9 cellular contexts compared by ENCODE assay signal in genomic region chr2:5981241-5982055, GRCh38.
DNase-seq lines count a peak whose midpoint lies in the region; ATAC-seq and TF ChIP-seq lines count a peak whose summit lies in the region.
"Had no signal": no experiment of that assay in that cellular context is flagged by ENCODE, and none has a peak within 500 bp of the region (broad histone marks: within the 10 kb centered on the region; RNA-seq: fewer than 3 reads in every experiment).

No MANE protein-coding gene starts in this region.

- WGBS in body of pancreas, 2 donors: 5 to 9% methylated on average over 30 to 31 of the region's 31 CpGs
- 30 to 37% methylated on average over 7 to 20 of the region's 31 CpGs for WGBS in mesodermal cell (ENCODE audit: insufficient coverage in 2 of 2), 2 experiments

- no peaks in the 10 kb centered on the region for H3K36me3 ChIP-seq in body of pancreas (replicated peaks in 1 of 2; ENCODE audit: insufficient read depth in 1 of 2, low read depth in 2 of 2)
- no peaks in the 10 kb centered on the region for H3K36me3 ChIP-seq in mesodermal cell (ENCODE audit: control insufficient read depth, insufficient read depth, low read length)

- no peaks in the 10 kb centered on the region for H3K27me3 ChIP-seq in body of pancreas

- TF ChIP-seq CTCF in AG10803 (conservative IDR thresholded peaks at IDR 0.05; ENCODE audit: low read length) (no peak), body of pancreas (IDR thresholded peaks at IDR 0.05) (no peak)

- ATAC-seq in body of pancreas (peak; percentile 15), GM19035 (IDR thresholded peaks at IDR 0.05; ENCODE audit: unreplicated experiment) (no peak)
- ATAC-seq: activated CD8-positive, alpha-beta memory T cell treated with anti-CD3 and anti-CD28 coated beads, Interleukin-2, amount 10 ng/mL, durations not matched to agents 7 days and 5 days had no signal

- intact Hi-C loops in body of pancreas (cut with DNase I): no loop called here

- peak overlapping the region; percentile 15 for H3K4me3 ChIP-seq in AG10803 (ENCODE audit: low read length)
- H3K4me3 ChIP-seq in body of pancreas: no peak overlapping the region
- H3K4me3 ChIP-seq in mesodermal cell (ENCODE audit: extremely low read depth, insufficient read depth, low read length, poor library complexity, severe bottlenecking): peak overlapping the region; percentile 16

- H3K27ac ChIP-seq in body of pancreas (no peak overlapping the region), mesodermal cell (ENCODE audit: low read depth, low read length, severe bottlenecking) (peak overlapping the region; percentile 70)

- TF ChIP-seq POLR2A in body of pancreas (IDR thresholded peaks at IDR 0.05): no peak

- no peaks in the 10 kb centered on the region for H3K9me3 ChIP-seq in body of pancreas
- H3K9me3 ChIP-seq in mesodermal cell (ENCODE audit: control insufficient read depth, low read length): no peaks in the 10 kb centered on the region

- DNase-seq in AG10803 (ENCODE audit: low read depth) (no peak), NCI-H146 (lab: John Stamatoyannopoulos, UW) (peak; percentile 89), body of pancreas (no peak), NCI-H774 (lab: John Stamatoyannopoulos, UW) (no peak)
- DNase-seq in NK-92 treated with Interleukin-12 subunit alpha and Interleukin-12 subunit beta, amount 100 ng/mL, for 24 hours (lab: John Stamatoyannopoulos, UW): no peak
- no peak for DNase-seq in activated CD4-positive, alpha-beta T cell treated with anti-CD3 and anti-CD28 coated beads, Interleukin-2, amount 50 U/mL, for 48 hours
- DNase-seq: activated CD8-positive, alpha-beta memory T cell treated with anti-CD3 and anti-CD28 coated beads, Interleukin-2, amount 10 ng/mL, durations not matched to agents 7 days and 5 days had no signal

- H3K4me1 ChIP-seq in body of pancreas (peaks cover 6% of the 10 kb centered on the region), mesodermal cell (ENCODE audit: control insufficient read depth, insufficient read depth, low read length, poor library complexity, severe bottlenecking) (peaks cover 8% of the 10 kb centered on the region)

Comparison
In these comparisons a context has a peak if more than half of its experiments do, and no peak if none do; other contexts are left out.
1. H3K4me3 ChIP-seq: peak in AG10803 (single experiment) and mesodermal cell (single experiment); none in body of pancreas (0 of 2).